In genomic region chr16:27233731-27234130, GRCh38 we compare ENCODE assay signal across 18 cellular contexts. TPM values are rescaled to one million over a fixed set of nuclear protein-coding genes. Genes with fewer than 3 reads are reported as not detected.
DNase-seq lines count a peak whose midpoint lies in the region; ATAC-seq and TF ChIP-seq lines count a peak whose summit lies in the region.
"Had no signal": no experiment of that assay in that cellular context is flagged by ENCODE, and none has a peak within 500 bp of the region (broad histone marks: within the 10 kb centered on the region; RNA-seq: fewer than 3 reads in every experiment).

No MANE protein-coding gene starts in this region.

- peak overlapping the region; percentile 95 for H3K27ac ChIP-seq in CD4-positive, alpha-beta T cell (ENCODE audit: low read depth, low read length)
- H3K27ac ChIP-seq in GM23248 (no peak overlapping the region), tibial nerve (no peak overlapping the region)
- peak overlapping the region; percentile 97 for H3K27ac ChIP-seq in naive thymus-derived CD4-positive, alpha-beta T cell (ENCODE audit: low read depth, low read length)
- H3K27ac ChIP-seq: epithelial cell of prostate had no signal

- H3K4me2 ChIP-seq in GM23248 (ENCODE audit: unreplicated experiment), result no peak overlapping the region

- no peaks in the 10 kb centered on the region for H3K9me2 ChIP-seq in GM23248 (ENCODE audit: insufficient read depth)

- no peaks in the 10 kb centered on the region for H3K9me3 Mint-ChIP-seq in CD4-positive, alpha-beta T cell
- H3K9me3 Mint-ChIP-seq in activated T-helper 1 cell treated with anti-CD3 and anti-CD28 coated beads, Interleukin-12 subunit alpha, Interleukin-12 subunit beta, Interleukin-2, Interleukin-4 antibody, amounts not matched to agents 30 ng/mL and 10 ng/mL and 1 ng/mL, durations not matched to agents 14 hours and 24 hours and 36 hours, result no peaks in the 10 kb centered on the region
- peaks cover 0 to 2% (median 0%) of the 10 kb centered on the region in 11 donors for H3K9me3 Mint-ChIP-seq in naive thymus-derived CD4-positive, alpha-beta T cell
- H3K9me3 Mint-ChIP-seq: CD14-positive monocyte, nephron progenitor cell had no signal

- no peak for ATAC-seq in CD4-positive, alpha-beta T cell (ENCODE audit: poor library complexity)
- no peak for ATAC-seq in naive thymus-derived CD4-positive, alpha-beta T cell
- no peak for ATAC-seq in HG03045 (IDR thresholded peaks at IDR 0.05; ENCODE audit: unreplicated experiment)
- ATAC-seq: right cardiac atrium had no signal

- H3K36me3 Mint-ChIP-seq in CD4-positive, alpha-beta T cell (ENCODE audit: low read depth), result peaks cover 20% of the 10 kb centered on the region
- H3K36me3 Mint-ChIP-seq in activated T-helper 1 cell treated with anti-CD3 and anti-CD28 coated beads, Interleukin-12 subunit alpha, Interleukin-12 subunit beta, Interleukin-2, Interleukin-4 antibody, amounts not matched to agents 30 ng/mL and 10 ng/mL and 1 ng/mL, durations not matched to agents 14 hours and 24 hours and 36 hours (ENCODE audit: low read depth), result peaks cover 36% of the 10 kb centered on the region
- peaks cover 0 to 29% (median 0%) of the 10 kb centered on the region in 5 donors for H3K36me3 Mint-ChIP-seq in naive thymus-derived CD4-positive, alpha-beta T cell

- H3K36me3 ChIP-seq in GM23248 (ENCODE audit: low read depth) (peaks cover 3% of the 10 kb centered on the region; the same call in 1 of the 2 replicates), tibial nerve (peaks cover 0 to 43% (median 0%) of the 10 kb centered on the region in 3 donors)
- H3K36me3 ChIP-seq in naive thymus-derived CD4-positive, alpha-beta T cell (ENCODE audit: control insufficient read depth in 2 of 3, insufficient read depth in 3 of 3, low read length in 3 of 3), result no peaks in the 10 kb centered on the region

- POLR2A ChIA-PET in CD4-positive, alpha-beta T cell (lab: Charles Lee), result interaction anchor here (0.5 to 11.7 kb wide), 16 partner anchors 8 to 213 kb away, joined by 3 to 145 read pairs (median 16); partner anchors contain the start of genes KDM8 and NSMCE1
- POLR2A ChIA-PET in naive thymus-derived CD4-positive, alpha-beta T cell (lab: Charles Lee), result interaction anchor here (0.5 to 16.3 kb wide), 18 partner anchors 9 to 229 kb away, joined by 3 to 196 read pairs (median 16); partner anchors contain the start of genes IL21R, KDM8 and NSMCE1

- H3K9ac ChIP-seq in GM23248, result 0 out of 2 replicates have a peak overlapping the region, but pooled peaks have one; percentile 64

- H3K9me3 ChIP-seq in CD4-positive, alpha-beta T cell (ENCODE audit: control insufficient read depth, low read length), result no peaks in the 10 kb centered on the region
- H3K9me3 ChIP-seq in GM23248 (ENCODE audit: low read depth), result no peaks in the 10 kb centered on the region
- H3K9me3 ChIP-seq in naive thymus-derived CD4-positive, alpha-beta T cell (ENCODE audit: control insufficient read depth in 2 of 3, low read length in 3 of 3), result no peaks in the 10 kb centered on the region
- no peaks in the 10 kb centered on the region for H3K9me3 ChIP-seq in tibial nerve
- H3K9me3 ChIP-seq: thyroid gland had no signal

- no peaks in the 10 kb centered on the region for H3K27me3 Mint-ChIP-seq in CD4-positive, alpha-beta T cell
- H3K27me3 Mint-ChIP-seq in activated T-helper 1 cell treated with anti-CD3 and anti-CD28 coated beads, Interleukin-12 subunit alpha, Interleukin-12 subunit beta, Interleukin-2, Interleukin-4 antibody, amounts not matched to agents 30 ng/mL and 10 ng/mL and 1 ng/mL, durations not matched to agents 14 hours and 24 hours and 36 hours (ENCODE audit: insufficient read depth), result no peaks in the 10 kb centered on the region
- no peaks in the 10 kb centered on the region for H3K27me3 Mint-ChIP-seq in naive thymus-derived CD4-positive, alpha-beta T cell

- H3K4me1 ChIP-seq in GM23248 (ENCODE audit: insufficient read depth) (peaks cover 24% of the 10 kb centered on the region), tibial nerve (peaks cover 0 to 58% (median 34%) of the 10 kb centered on the region in 4 donors)
- H3K4me1 ChIP-seq in naive thymus-derived CD4-positive, alpha-beta T cell (ENCODE audit: control insufficient read depth in 2 of 2, insufficient read depth in 2 of 2, low read length in 2 of 2), result peaks cover 91 to 96% of the 10 kb centered on the region in 2 donors

- no peaks in the 10 kb centered on the region for H4K20me1 ChIP-seq in GM23248 (ENCODE audit: insufficient read depth)

- peaks cover 27% of the 10 kb centered on the region for H3F3A ChIP-seq in GM23248 (ENCODE audit: insufficient read depth)

- peaks cover 91% of the 10 kb centered on the region for H3K4me1 Mint-ChIP-seq in CD4-positive, alpha-beta T cell (ENCODE audit: low read depth)
- H3K4me1 Mint-ChIP-seq in activated T-helper 1 cell treated with anti-CD3 and anti-CD28 coated beads, Interleukin-12 subunit alpha, Interleukin-12 subunit beta, Interleukin-2, Interleukin-4 antibody, amounts not matched to agents 30 ng/mL and 10 ng/mL and 1 ng/mL, durations not matched to agents 14 hours and 24 hours and 36 hours (ENCODE audit: low read depth), result peaks cover 79% of the 10 kb centered on the region
- H3K4me1 Mint-ChIP-seq in naive thymus-derived CD4-positive, alpha-beta T cell, result peaks cover 67 to 98% (median 88%) of the 10 kb centered on the region in 7 donors

- TF ChIP-seq POLR2A in tibial nerve (IDR thresholded peaks at IDR 0.05), result no peak

- TF ChIP-seq CTCF in CD4-positive, alpha-beta T cell (IDR thresholded peaks at IDR 0.05), result no peak
- TF ChIP-seq CTCF in GM10266 (IDR thresholded peaks at IDR 0.05; ENCODE audit: control insufficient read depth, insufficient read depth, low read depth, missing control alignments), result no peak
- no peak for TF ChIP-seq CTCF in tibial nerve (IDR thresholded peaks at IDR 0.05)

- CTCF ChIA-PET in CD4-positive, alpha-beta T cell (lab: Charles Lee), result interaction anchor here (1.2 to 7.3 kb wide), 15 partner anchors 10 to 217 kb away, joined by 3 to 105 read pairs (median 12); partner anchors contain the start of gene KDM8
- CTCF ChIA-PET in naive thymus-derived CD4-positive, alpha-beta T cell (lab: Charles Lee), result interaction anchor here (0.7 to 9.5 kb wide), 17 partner anchors 8 to 223 kb away, joined by 3 to 107 read pairs (median 9); partner anchors contain the start of genes KDM8 and NSMCE1

- H3K27ac Mint-ChIP-seq in CD4-positive, alpha-beta T cell, result peak overlapping the region; percentile 95
- H3K27ac Mint-ChIP-seq in activated T-helper 1 cell treated with anti-CD3 and anti-CD28 coated beads, Interleukin-12 subunit alpha, Interleukin-12 subunit beta, Interleukin-2, Interleukin-4 antibody, amounts not matched to agents 30 ng/mL and 10 ng/mL and 1 ng/mL, durations not matched to agents 14 hours and 24 hours and 36 hours, result peak overlapping the region; percentile 99
- H3K27ac Mint-ChIP-seq in naive thymus-derived CD4-positive, alpha-beta T cell, result peak overlapping the region; percentile 91 to 100 (median 98)
- H3K27ac Mint-ChIP-seq: nephron progenitor cell had no signal

- no peak overlapping the region for H2AFZ ChIP-seq in GM23248

- TF ChIP-seq EP300 in tibial nerve (IDR thresholded peaks at IDR 0.05), result no peak

- peak overlapping the region; percentile 80 for H3K4me3 Mint-ChIP-seq in CD4-positive, alpha-beta T cell
- no peak overlapping the region for H3K4me3 Mint-ChIP-seq in activated T-helper 1 cell treated with anti-CD3 and anti-CD28 coated beads, Interleukin-12 subunit alpha, Interleukin-12 subunit beta, Interleukin-2, Interleukin-4 antibody, amounts not matched to agents 30 ng/mL and 10 ng/mL and 1 ng/mL, durations not matched to agents 14 hours and 24 hours and 36 hours
- H3K4me3 Mint-ChIP-seq in naive thymus-derived CD4-positive, alpha-beta T cell, result peak overlapping the region; percentile 36 to 88 (median 84)
- H3K4me3 Mint-ChIP-seq: CD14-positive monocyte, nephron progenitor cell had no signal

- H3K4me3 ChIP-seq in GM23248, result no peak overlapping the region
- peak overlapping the region; percentile 29 for H3K4me3 ChIP-seq in naive thymus-derived CD4-positive, alpha-beta T cell (ENCODE audit: low read length)
- H3K4me3 ChIP-seq in tibial nerve, result no peak overlapping the region
- H3K4me3 ChIP-seq: thyroid gland had no signal

- intact Hi-C loops in CD4-positive, alpha-beta T cell (cut with DNase I, micrococcal nuclease), result loop anchor here (2.0 to 5.0 kb wide), 6 partner anchors 31 to 81 kb away; partner anchors contain the start of genes KDM8 (in 1 of the 2) and NSMCE1 (in 1 of the 2)
- intact Hi-C loops in activated T-helper 1 cell treated with anti-CD3 and anti-CD28 coated beads, Interleukin-12 subunit alpha, Interleukin-12 subunit beta, Interleukin-2, Interleukin-4 antibody, amounts not matched to agents 30 ng/mL and 10 ng/mL and 1 ng/mL, durations not matched to agents 14 hours and 24 hours and 36 hours (cut with micrococcal nuclease), result loop anchor here (10.0 kb wide), 1 partner anchor 1979 kb away; the partner anchor contains the start of gene ZKSCAN2
- intact Hi-C loops in naive thymus-derived CD4-positive, alpha-beta T cell (cut with micrococcal nuclease), result loop anchor here (2.0 kb wide), 3 partner anchors 55 to 169 kb away; partner anchors contain the start of gene IL21R (in 1 of the 2)

- 87 to 90% methylated on average over 6 of the region's 6 CpGs for WGBS in GM23248 (ENCODE audit: low coverage in 1 of 2, low lambda C conversion rate in 2 of 2, missing lambda C conversion rate in 2 of 2), 2 experiments
- WGBS in tibial nerve, 2 donors, result 88 to 90% methylated on average over 5 to 6 of the region's 6 CpGs

- no peaks in the 10 kb centered on the region for H3K27me3 ChIP-seq in CD4-positive, alpha-beta T cell (ENCODE audit: control insufficient read depth, insufficient read depth, low read length)
- H3K27me3 ChIP-seq in GM23248 (replicated peaks; ENCODE audit: insufficient read depth) (no peaks in the 10 kb centered on the region), tibial nerve (no peaks in the 10 kb centered on the region)
- no peaks in the 10 kb centered on the region for H3K27me3 ChIP-seq in naive thymus-derived CD4-positive, alpha-beta T cell (ENCODE audit: control insufficient read depth in 2 of 2, insufficient read depth in 2 of 2, low read length in 2 of 2)
- H3K27me3 ChIP-seq: thyroid gland had no signal

- H3K79me2 ChIP-seq in GM23248 (ENCODE audit: insufficient read depth), result no peaks in the 10 kb centered on the region

- DNase-seq in CD4-positive, alpha-beta T cell, result no peak
- DNase-seq in GM23248, result no peak
- no peak for DNase-seq in activated T-helper 1 cell treated with anti-CD3 and anti-CD28 coated beads, Interleukin-12 subunit alpha, Interleukin-12 subunit beta, Interleukin-2, Interleukin-4 antibody, amounts not matched to agents 30 ng/mL and 10 ng/mL and 1 ng/mL, durations not matched to agents 14 hours and 24 hours and 36 hours (ENCODE audit: low spot score)
- DNase-seq in naive thymus-derived CD4-positive, alpha-beta T cell, result no peak
- DNase-seq in GM10266 (ENCODE audit: extremely low spot score), result no peak
- DNase-seq in tibial nerve (ENCODE audit: low spot score in 2 of 2), result no peak
- DNase-seq in NCI-H1417 treated with DMSO at 0.1 percent for 48 hours (lab: John Stamatoyannopoulos, UW), result no peak
- DNase-seq: activated CD8-positive, alpha-beta memory T cell treated with anti-CD3 and anti-CD28 coated beads, Interleukin-2, amount 50 U/mL, for 4 hours; anterior cingulate cortex; H7; NCI-H1694 treated with DMSO at 0.1 percent for 48 hours; nephron progenitor cell; stimulated activated CD4-positive, alpha-beta T cell treated with anti-CD3 and anti-CD28 coated beads, Interleukin-2, amount 100 ng/mL, for 24 hours; thyroid gland had no signal

- in situ Hi-C loops in GM23248 (cut with MboI), result loop anchor here (10.0 kb wide), 1 partner anchor 221 kb away; no protein-coding TSS in a partner anchor

RNA-seq across cellular contexts. Expression of gene KDM8, which starts 30.4 kb away (rescaled TPM):
- 10 to 100 TPM; 15.1 to 17.3 TPM for total RNA-seq in CD4-positive, alpha-beta T cell
- 1.8 and 2.5 TPM in 2 replicates for total RNA-seq in GM23248 (2014; rRNA removed; shearing (Covaris generic))
- 2.2 and 3.5 TPM in 2 replicates for polyA plus RNA-seq in GM23248 (2016; fragmentation: Nextera tagmentation; extraction: Ambion mirVana)
- 12.5 and 14.5 TPM in 2 replicates for total RNA-seq in activated T-helper 1 cell treated with anti-CD3 and anti-CD28 coated beads, Interleukin-12 subunit alpha, Interleukin-12 subunit beta, Interleukin-2, Interleukin-4 antibody, amounts not matched to agents 30 ng/mL and 10 ng/mL and 1 ng/mL, durations not matched to agents 14 hours and 24 hours and 36 hours
- total RNA-seq in naive thymus-derived CD4-positive, alpha-beta T cell, result 10 to 100 TPM; 15.6 to 34.4 (median 19.0) TPM
- polyA plus RNA-seq in naive thymus-derived CD4-positive, alpha-beta T cell, result 10 to 100 TPM in 1 of 2 donors, 1 to 10 TPM in 1; 10.0 to 15.4 TPM
- 1 to 10 TPM; 2.3 to 7.6 (median 4.8) TPM for total RNA-seq in tibial nerve

RNA-seq across cellular contexts. Expression of gene NSMCE1, which starts 34.8 kb away (rescaled TPM):
- total RNA-seq in CD4-positive, alpha-beta T cell, result 10 to 100 TPM; 31.9 to 33.9 TPM
- 45.3 and 69.3 TPM in 2 replicates for total RNA-seq in GM23248 (2014; rRNA removed; shearing (Covaris generic))
- 99.3 and 107 TPM in 2 replicates for polyA plus RNA-seq in GM23248 (2016; fragmentation: Nextera tagmentation; extraction: Ambion mirVana)
- 128 and 134 TPM in 2 replicates for total RNA-seq in activated T-helper 1 cell treated with anti-CD3 and anti-CD28 coated beads, Interleukin-12 subunit alpha, Interleukin-12 subunit beta, Interleukin-2, Interleukin-4 antibody, amounts not matched to agents 30 ng/mL and 10 ng/mL and 1 ng/mL, durations not matched to agents 14 hours and 24 hours and 36 hours
- total RNA-seq in naive thymus-derived CD4-positive, alpha-beta T cell, result 100 to 1,000 TPM in 1 of 5 experiments, 10 to 100 TPM in 4; 45.5 to 106 (median 70.2) TPM
- 100 to 1,000 TPM; 200 to 220 TPM for polyA plus RNA-seq in naive thymus-derived CD4-positive, alpha-beta T cell
- 10 to 100 TPM; 27.7 to 41.4 (median 31.5) TPM for total RNA-seq in tibial nerve

Comparison
In these comparisons a context has a peak if more than half of its experiments do, and no peak if none do; other contexts are left out.
1. H3K27ac ChIP-seq: peak in CD4-positive, alpha-beta T cell (single experiment) and naive thymus-derived CD4-positive, alpha-beta T cell (single experiment); none in GM23248 (single experiment) and tibial nerve (0 of 4).
2. Peak in every context shown above with its lines, with median percentiles within 50 percentile points of each other: H3K27ac Mint-ChIP-seq.